8 cellular contexts compared by ENCODE assay signal in the genomic region with DNA sequence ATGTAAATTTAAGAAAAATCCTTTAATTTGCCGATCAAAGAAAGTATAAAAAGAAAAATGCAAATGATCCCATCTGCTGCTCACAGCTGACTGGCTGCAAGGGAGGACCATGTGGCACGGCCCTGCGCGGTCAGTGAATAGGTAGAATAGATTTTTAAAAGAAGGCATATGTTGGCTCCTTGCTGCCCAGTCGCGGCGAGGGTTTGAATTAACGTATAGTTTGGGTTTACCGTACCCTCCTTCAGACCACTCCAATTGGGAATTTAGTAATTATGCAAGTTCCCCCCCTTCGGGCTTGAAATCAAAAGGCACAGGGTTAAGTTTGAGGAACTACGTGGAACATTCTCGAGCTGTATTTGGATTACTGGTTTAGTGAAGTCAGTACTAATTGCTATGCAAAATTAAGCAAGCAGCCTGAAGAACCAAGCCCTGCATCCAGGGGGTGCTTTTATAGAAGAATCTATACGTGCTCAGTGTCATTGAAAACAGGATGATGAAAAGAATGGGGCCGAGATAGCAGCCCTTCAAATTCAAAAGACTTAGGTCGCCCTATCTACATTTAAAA. TPM values are rescaled to one million over a fixed set of nuclear protein-coding genes. Genes with fewer than 3 reads are reported as not detected.
DNase-seq lines count a peak whose midpoint lies in the region; ATAC-seq and TF ChIP-seq lines count a peak whose summit lies in the region.

No MANE protein-coding gene starts in this region.

- intact Hi-C loops in dendritic cell treated with granulocyte-macrophage colony-stimulating factor and Interleukin-4, amounts not matched to agents 40 ng/mL and 50 ng/mL, for 4 days (cut with micrococcal nuclease), result loop anchor here (10.0 kb wide), 1 partner anchor 672 kb away; no protein-coding TSS in a partner anchor
- intact Hi-C loops in transverse colon (cut with DNase I; ENCODE audit: low total_unique reads), result loop anchor here (10.0 kb wide), 1 partner anchor 92 kb away; a partner anchor contains a TSS

- no peak overlapping the region for H2AK5ac ChIP-seq in mesenchymal stem cell (ENCODE audit: low read length, severe bottlenecking)

- H3K9me3 ChIP-seq in MM.1S (replicated peaks; ENCODE audit: insufficient read depth, low read length), result no peaks in the 10 kb centered on the region
- H3K9me3 ChIP-seq in mesenchymal stem cell (ENCODE audit: control insufficient read depth, low read length), result no peaks in the 10 kb centered on the region
- H3K9me3 ChIP-seq in transverse colon, result no peaks in the 10 kb centered on the region

- no peak for ATAC-seq in HG03442 (IDR thresholded peaks at IDR 0.05; ENCODE audit: unreplicated experiment)

- H3K79me1 ChIP-seq in mesenchymal stem cell (replicated peaks; ENCODE audit: low read length, poor library complexity, severe bottlenecking), result peaks cover 6% of the 10 kb centered on the region

- peaks cover 20% of the 10 kb centered on the region for H3K4me1 ChIP-seq in MM.1S (ENCODE audit: low read length)
- peaks cover 6% of the 10 kb centered on the region for H3K4me1 ChIP-seq in mesenchymal stem cell (ENCODE audit: control insufficient read depth, insufficient read depth, low read depth, low read length)
- peaks cover 5 to 21% (median 14%) of the 10 kb centered on the region in 4 donors for H3K4me1 ChIP-seq in transverse colon

- H3K23ac ChIP-seq in mesenchymal stem cell (ENCODE audit: low read length in 2 of 2), result no peak overlapping the region

- H3K4ac ChIP-seq in mesenchymal stem cell (ENCODE audit: low read depth in 1 of 2, low read length in 2 of 2), result no peak overlapping the region

- peaks cover 24% of the 10 kb centered on the region for H3F3A ChIP-seq in MM.1S (ENCODE audit: insufficient read depth, low read length)

- peak overlapping the region; percentile 78 for H3K4me3 Mint-ChIP-seq in dendritic cell treated with granulocyte-macrophage colony-stimulating factor and Interleukin-4, amounts not matched to agents 40 ng/mL and 50 ng/mL, for 4 days

- DNase-seq in GM12864 (ENCODE audit: low read depth) (no peak), MM.1S (peak; percentile 70), SK-MEL-5 (ENCODE audit: low read depth, low spot score) (peak; percentile 51), mesenchymal stem cell (peak; percentile 42), transverse colon (peak; percentile 63), putamen (ENCODE audit: low spot score) (no peak)

- H2AFZ ChIP-seq in MM.1S (ENCODE audit: low read length) (peak overlapping the region; percentile 85), mesenchymal stem cell (ENCODE audit: low read depth, low read length) (no peak overlapping the region)

- no peak for TF ChIP-seq POLR2A in transverse colon (IDR thresholded peaks at IDR 0.05)

- no peak overlapping the region for H2BK15ac ChIP-seq in mesenchymal stem cell (ENCODE audit: low read depth, poor library complexity, severe bottlenecking)

- H3K4me1 Mint-ChIP-seq in dendritic cell treated with granulocyte-macrophage colony-stimulating factor and Interleukin-4, amounts not matched to agents 40 ng/mL and 50 ng/mL, for 4 days (ENCODE audit: low read depth), result peaks cover 23% of the 10 kb centered on the region

- H3K4me3 ChIP-seq in GM12864 (ENCODE audit: low read depth, low read length), result peak overlapping the region; percentile 67; the same call in 1 of the 2 replicates
- H3K4me3 ChIP-seq in MM.1S (ENCODE audit: low read length), result peak overlapping the region; percentile 70
- peak overlapping the region in 1 of 2 experiments; percentile 80 for H3K4me3 ChIP-seq in mesenchymal stem cell (ENCODE audit: insufficient read depth in 1 of 2, low read depth in 1 of 2, low read length in 2 of 2)
- H3K4me3 ChIP-seq in transverse colon, result peak overlapping the region in 3 of 4 donors; percentile 85 to 96 (median 94)

- H3K4me2 ChIP-seq in MM.1S (ENCODE audit: low read depth, low read length) (peak overlapping the region; percentile 97), mesenchymal stem cell (ENCODE audit: low read length, poor library complexity, severe bottlenecking) (peak overlapping the region; percentile 99)

- no peak overlapping the region for H4K91ac ChIP-seq in mesenchymal stem cell (ENCODE audit: low read length)

- no peaks in the 10 kb centered on the region for H3K9me2 ChIP-seq in MM.1S (replicated peaks; ENCODE audit: insufficient read depth, low read length)

- H3K27ac ChIP-seq in MM.1S (ENCODE audit: low read length), result peak overlapping the region; percentile 92
- H3K27ac ChIP-seq in mesenchymal stem cell (ENCODE audit: low read length, poor library complexity, severe bottlenecking), result no peak overlapping the region
- H3K27ac ChIP-seq in transverse colon, result peak overlapping the region; percentile 86 to 92 (median 90)

- no peaks in the 10 kb centered on the region for H4K20me1 ChIP-seq in MM.1S (ENCODE audit: insufficient read depth, low read length)

- H2BK5ac ChIP-seq in mesenchymal stem cell (ENCODE audit: low read depth, low read length, poor library complexity, severe bottlenecking), result no peak overlapping the region

- WGBS in mesenchymal stem cell, result under 1% methylated on average over 14 of the region's 15 CpGs
- WGBS in transverse colon (ENCODE audit: low coverage in 1 of 2), 2 donors, result 8 to 17% methylated on average over 3 to 15 of the region's 15 CpGs

- H3K36me3 ChIP-seq in MM.1S (replicated peaks; ENCODE audit: insufficient read depth, low read length) (no peaks in the 10 kb centered on the region), mesenchymal stem cell (ENCODE audit: control insufficient read depth in 1 of 2, insufficient read depth in 2 of 2, low read depth in 1 of 2, low read length in 2 of 2) (no peaks in the 10 kb centered on the region), transverse colon (no peaks in the 10 kb centered on the region)

- peaks cover 17% of the 10 kb centered on the region for H3K27me3 Mint-ChIP-seq in dendritic cell treated with granulocyte-macrophage colony-stimulating factor and Interleukin-4, amounts not matched to agents 40 ng/mL and 50 ng/mL, for 4 days

- no peak overlapping the region for H2BK120ac ChIP-seq in mesenchymal stem cell (ENCODE audit: low read depth, low read length)

- peaks cover 16% of the 10 kb centered on the region for H3K79me2 ChIP-seq in MM.1S (ENCODE audit: low read length)

- H3K27me3 ChIP-seq in MM.1S (replicated peaks; ENCODE audit: insufficient read depth, low read length), result no peaks in the 10 kb centered on the region
- peaks cover 4 to 16% of the 10 kb centered on the region in 2 experiments for H3K27me3 ChIP-seq in mesenchymal stem cell (ENCODE audit: control insufficient read depth in 1 of 2, insufficient read depth in 1 of 2, low read length in 2 of 2)
- H3K27me3 ChIP-seq in transverse colon, result peaks cover 18% of the 10 kb centered on the region

- H3K9me3 Mint-ChIP-seq in dendritic cell treated with granulocyte-macrophage colony-stimulating factor and Interleukin-4, amounts not matched to agents 40 ng/mL and 50 ng/mL, for 4 days, result no peaks in the 10 kb centered on the region

- H4K8ac ChIP-seq in mesenchymal stem cell (ENCODE audit: low read length), result no peak overlapping the region

- TF ChIP-seq EP300 in transverse colon (IDR thresholded peaks at IDR 0.05; ENCODE audit: low read depth), result no peak

- TF ChIP-seq CTCF in GM12864 (IDR thresholded peaks at IDR 0.05; ENCODE audit: low read depth, low read length, missing control alignments), result peak; percentile 18
- peak; percentile 29 for TF ChIP-seq CTCF in MM.1S (IDR thresholded peaks at IDR 0.05; ENCODE audit: low read length)
- TF ChIP-seq CTCF in transverse colon (IDR thresholded peaks at IDR 0.05), result no peak

- H3K18ac ChIP-seq in mesenchymal stem cell (ENCODE audit: low read depth in 1 of 2, low read length in 2 of 2), result peak overlapping the region in 1 of 2 experiments; percentile 21

- H3K36me3 Mint-ChIP-seq in dendritic cell treated with granulocyte-macrophage colony-stimulating factor and Interleukin-4, amounts not matched to agents 40 ng/mL and 50 ng/mL, for 4 days (ENCODE audit: low read depth), result no peaks in the 10 kb centered on the region

- in situ Hi-C loops in SK-MEL-5 (cut with HindIII; ENCODE audit: low pct_unique_long_range_greater_than_20kb, low sequenced_read_pairs) (no loop called here), transverse colon (cut with MboI; ENCODE audit: low pct_ligation_motif_present in 1 of 4, low pct_unique_long_range_greater_than_20kb in 1 of 4, low sequenced_read_pairs in 3 of 4) (no loop called here)

- H3K27ac Mint-ChIP-seq in dendritic cell treated with granulocyte-macrophage colony-stimulating factor and Interleukin-4, amounts not matched to agents 40 ng/mL and 50 ng/mL, for 4 days, result no peak overlapping the region

- peak overlapping the region; percentile 87 for H3K9ac ChIP-seq in MM.1S (ENCODE audit: low read length)
- peak overlapping the region; percentile 72 for H3K9ac ChIP-seq in mesenchymal stem cell (ENCODE audit: low read length)

- H2BK12ac ChIP-seq in mesenchymal stem cell (ENCODE audit: low read length in 2 of 2), result no peak overlapping the region

- no peak overlapping the region for H3K14ac ChIP-seq in mesenchymal stem cell (ENCODE audit: low read length in 2 of 2)

RNA-seq across cellular contexts. Expression of a gene that starts 1.1 kb away (rescaled TPM):
- total RNA-seq in SK-MEL-5 (2014; rRNA removed; shearing (Covaris generic)), result 3.1 TPM in 2 replicates
- polyA plus RNA-seq in SK-MEL-5 (2015; cell fraction: cytosol; rRNA removed), result 3.9 and 6.0 TPM in 2 replicates
- polyA plus RNA-seq in SK-MEL-5 (2015; cell fraction: nucleus; rRNA removed), result 2.0 and 3.4 TPM in 2 replicates
- polyA plus RNA-seq in mesenchymal stem cell (2013, experiment 1 of 2), result 1.3 TPM
- polyA plus RNA-seq in mesenchymal stem cell (2013, experiment 2 of 2), result 1.4 TPM
- total RNA-seq in transverse colon, result 10 to 100 TPM in 1 of 4 donors, 1 to 10 TPM in 3; 4.8 to 12.1 (median 5.0) TPM

Comparison
In these comparisons a context has a peak if more than half of its experiments do, and no peak if none do; other contexts are left out.
1. DNase-seq: peak in MM.1S (single experiment), SK-MEL-5 (single experiment), mesenchymal stem cell (single experiment) and transverse colon (single experiment); none in GM12864 (single experiment) and putamen (single experiment).
2. CTCF ChIP-seq: peak in GM12864 (single experiment) and MM.1S (single experiment); none in transverse colon (0 of 5).